In genomic region chr12:120116443-120116791, GRCh38 we compare ENCODE assay signal across 7 cellular contexts. TPM values are rescaled to one million over a fixed set of nuclear protein-coding genes. Genes with fewer than 3 reads are reported as not detected.
DNase-seq lines count a peak whose midpoint lies in the region; ATAC-seq and TF ChIP-seq lines count a peak whose summit lies in the region.

Gene RAB35, minus strand, starts transcription at chr12:120116753. Its CDS starts 103 bp downstream, at chr12:120116650.

- H3K4me1 Mint-ChIP-seq in T-helper 1 cell treated with Interleukin-12 subunit alpha and Interleukin-12 subunit beta and Interleukin-4 antibody, amounts not matched to agents 30 μg/mL and 1 μg/mL, for 36 hours (ENCODE audit: low read depth) = peaks cover 68% of the 10 kb centered on the region

- peak within 1 kb of the TSS; percentile 75 for H3K27ac ChIP-seq in foreskin keratinocyte
- H3K27ac ChIP-seq in ovary = peak within 1 kb of the TSS; percentile 86 to 92

- WGBS in ovary, 3 donors = 0 to 1% (median 1%) methylated on average over 21 to 49 of the region's 49 CpGs

- H3K9me3 ChIP-seq in ovary = no peaks in the 10 kb centered on the region

- TF ChIP-seq EP300 in ovary (IDR thresholded peaks at IDR 0.05) = no peak

- H3K27me3 ChIP-seq in foreskin keratinocyte = no peaks in the 10 kb centered on the region
- H3K27me3 ChIP-seq in ovary = no peaks in the 10 kb centered on the region

- H3K27me3 Mint-ChIP-seq in T-helper 1 cell treated with Interleukin-12 subunit alpha and Interleukin-12 subunit beta and Interleukin-4 antibody, amounts not matched to agents 30 μg/mL and 1 μg/mL, for 36 hours (ENCODE audit: low read depth) = no peaks in the 10 kb centered on the region

- H3K4me3 ChIP-seq in ovary = peak within 1 kb of the TSS; percentile 68

- H3K9me3 Mint-ChIP-seq in T-helper 1 cell treated with Interleukin-12 subunit alpha and Interleukin-12 subunit beta and Interleukin-4 antibody, amounts not matched to agents 30 μg/mL and 1 μg/mL, for 36 hours = no peaks in the 10 kb centered on the region

- DNase-seq in H4 (ENCODE audit: low spot score) = no peak
- no peak for DNase-seq in foreskin keratinocyte
- DNase-seq in ovary = no peak
- DNase-seq in NCI-H510A treated with DMSO at 0.1 percent for 48 hours (lab: John Stamatoyannopoulos, UW) = no peak
- DNase-seq in NCI-H2171 treated with DMSO at 0.1 percent for 48 hours (lab: John Stamatoyannopoulos, UW) = no peak
- no peak for DNase-seq in middle frontal gyrus (ENCODE audit: extremely low spot score, low spot score)

- intact Hi-C loops in ovary (cut with DNase I) = no loop called here

- no peaks in the 10 kb centered on the region for H3K36me3 ChIP-seq in ovary

- peak within 1 kb of the TSS; percentile 94 for H3K4me3 Mint-ChIP-seq in T-helper 1 cell treated with Interleukin-12 subunit alpha and Interleukin-12 subunit beta and Interleukin-4 antibody, amounts not matched to agents 30 μg/mL and 1 μg/mL, for 36 hours

- H3K36me3 Mint-ChIP-seq in T-helper 1 cell treated with Interleukin-12 subunit alpha and Interleukin-12 subunit beta and Interleukin-4 antibody, amounts not matched to agents 30 μg/mL and 1 μg/mL, for 36 hours (ENCODE audit: low read depth) = peaks cover 25% of the 10 kb centered on the region

- no peak for TF ChIP-seq POLR2A in ovary (IDR thresholded peaks at IDR 0.05)

- no peak for ATAC-seq in foreskin keratinocyte

- H3K27ac Mint-ChIP-seq in T-helper 1 cell treated with Interleukin-12 subunit alpha and Interleukin-12 subunit beta and Interleukin-4 antibody, amounts not matched to agents 30 μg/mL and 1 μg/mL, for 36 hours = peak within 1 kb of the TSS; percentile 94

- peaks cover 17% of the 10 kb centered on the region for H3K4me1 ChIP-seq in foreskin keratinocyte
- peaks cover 16% of the 10 kb centered on the region for H3K4me1 ChIP-seq in ovary (ENCODE audit: insufficient read depth)

- no peak for TF ChIP-seq CTCF in foreskin keratinocyte (conservative IDR thresholded peaks at IDR 0.05)
- no peak for TF ChIP-seq CTCF in ovary (IDR thresholded peaks at IDR 0.05)

RNA-seq across cellular contexts. Expression of gene RAB35, which starts in this region (rescaled TPM):
- 17.7 and 23.2 TPM in 2 replicates for total RNA-seq in H4 (2014; rRNA removed; shearing (Covaris generic))
- total RNA-seq in foreskin keratinocyte = 35.5 and 35.7 TPM in 2 replicates
- polyA plus RNA-seq in foreskin keratinocyte = 34.3 and 39.4 TPM in 2 replicates
- 10 to 100 TPM; 14.1 to 48.5 (median 39.3) TPM for total RNA-seq in ovary
- polyA plus RNA-seq in ovary = 10 to 100 TPM; 33.0 to 40.0 TPM
